In genomic region chr1:180309338-180309737, GRCh38 we compare ENCODE assay signal across 12 cellular contexts.
DNase-seq lines count a peak whose midpoint lies in the region; ATAC-seq and TF ChIP-seq lines count a peak whose summit lies in the region.
"Had no signal": no experiment of that assay in that cellular context is flagged by ENCODE, and none has a peak within 500 bp of the region (broad histone marks: within the 10 kb centered on the region; RNA-seq: fewer than 3 reads in every experiment).

No MANE protein-coding gene starts in this region.

- intact Hi-C loops in head of caudate nucleus (cut with DNase I) = no loop called here

- in situ Hi-C loops in GM13977 (cut with MboI; ENCODE audit: low pct_unique_long_range_greater_than_20kb, low sequenced_read_pairs, unreplicated experiment) = no loop called here

- peak; percentile 59 for DNase-seq in EL
- peak; percentile 40 for DNase-seq in RKO (ENCODE audit: low spot score)
- DNase-seq in fibroblast of gingiva (ENCODE audit: low read depth) = peak; percentile 14
- peak; percentile 47 for DNase-seq in non-pigmented ciliary epithelial cell (ENCODE audit: low read depth)
- no peak for DNase-seq in head of caudate nucleus
- no peak for DNase-seq in GM13977 (ENCODE audit: low spot score)
- DNase-seq: activated T-cell treated with anti-CD3 and anti-CD28 coated beads, Interleukin-2, amount 50 U/mL, for 1 hour; body of pancreas; DMS 273 treated with DMSO at 0.1 percent for 48 hours; NCI-H2081 treated with DMSO at 0.1 percent for 48 hours had no signal

- TF ChIP-seq CTCF in GM13977 (IDR thresholded peaks at IDR 0.05; ENCODE audit: extremely low read depth, insufficient read depth, missing control alignments) = no peak

- no peak for ATAC-seq in GM21423 (IDR thresholded peaks at IDR 0.05; ENCODE audit: unreplicated experiment)
- ATAC-seq in GM19328 (IDR thresholded peaks at IDR 0.05; ENCODE audit: unreplicated experiment) = no peak
- ATAC-seq: body of pancreas had no signal

Comparison
In these comparisons a context has a peak if more than half of its experiments do, and no peak if none do; other contexts are left out.
1. DNase-seq: peak in EL (single experiment), RKO (single experiment), fibroblast of gingiva (single experiment) and non-pigmented ciliary epithelial cell (single experiment); none in head of caudate nucleus (0 of 42) and GM13977 (single experiment).